8 cellular contexts compared by ENCODE assay signal in genomic region chrX:155070975-155071693, GRCh38. TPM values are rescaled to one million over a fixed set of nuclear protein-coding genes. Genes with fewer than 3 reads are reported as not detected.
A peak's percentile ranks its signal among the peaks of the same experiment; 100 is the strongest.
DNase-seq lines count a peak whose midpoint lies in the region; ATAC-seq, FAIRE-seq and TF ChIP-seq lines count a peak whose summit lies in the region.

Gene BRCC3 (plus strand): TSS chrX:155071508. CDS start chrX:155071528, 20 bp downstream.
Gene CMC4 (minus strand): TSS chrX:155071136. CDS start chrX:155064023, 7,113 bp downstream.
Gene MTCP1 (minus strand): TSS chrX:155071136. CDS start chrX:155066010, 5,126 bp downstream.

- no peaks in the 10 kb centered on the region for H3K9me3 ChIP-seq in right atrium auricular region

- H3K4me3 ChIP-seq in right atrium auricular region, result peak within 1 kb of the TSS; percentile 58 to 63

- H3K27me3 ChIP-seq in right atrium auricular region, result no peaks in the 10 kb centered on the region

- peaks cover 42% of the 10 kb centered on the region for H3K4me1 Mint-ChIP-seq in T-helper 1 cell treated with Interleukin-12 subunit alpha and Interleukin-12 subunit beta and Interleukin-4 antibody, amounts not matched to agents 30 μg/mL and 1 μg/mL, for 36 hours (ENCODE audit: low read depth)

- H3K4me3 Mint-ChIP-seq in T-helper 1 cell treated with Interleukin-12 subunit alpha and Interleukin-12 subunit beta and Interleukin-4 antibody, amounts not matched to agents 30 μg/mL and 1 μg/mL, for 36 hours, result peak within 1 kb of the TSS; percentile 92

- H3K27me3 Mint-ChIP-seq in T-helper 1 cell treated with Interleukin-12 subunit alpha and Interleukin-12 subunit beta and Interleukin-4 antibody, amounts not matched to agents 30 μg/mL and 1 μg/mL, for 36 hours (ENCODE audit: low read depth), result no peaks in the 10 kb centered on the region

- H3K27ac ChIP-seq in right atrium auricular region, result peak within 1 kb of the TSS; percentile 84 to 87

- H3K36me3 Mint-ChIP-seq in T-helper 1 cell treated with Interleukin-12 subunit alpha and Interleukin-12 subunit beta and Interleukin-4 antibody, amounts not matched to agents 30 μg/mL and 1 μg/mL, for 36 hours (ENCODE audit: low read depth), result peaks cover 15% of the 10 kb centered on the region

- H3K27ac Mint-ChIP-seq in T-helper 1 cell treated with Interleukin-12 subunit alpha and Interleukin-12 subunit beta and Interleukin-4 antibody, amounts not matched to agents 30 μg/mL and 1 μg/mL, for 36 hours, result peak within 1 kb of the TSS; percentile 92

- ATAC-seq in HG02840 (IDR thresholded peaks at IDR 0.05; ENCODE audit: low FRiP score, unreplicated experiment), result peak; percentile 85

- H3K4me1 ChIP-seq in right atrium auricular region, result no peaks in the 10 kb centered on the region

- FAIRE-seq in urothelium cell line (lab: Jason Lieb, UNC), result no peak

- in situ Hi-C loops in GM13977 (cut with MboI; ENCODE audit: low pct_unique_long_range_greater_than_20kb, low sequenced_read_pairs, unreplicated experiment), result no loop called here

- TF ChIP-seq CTCF in GM13977 (IDR thresholded peaks at IDR 0.05; ENCODE audit: extremely low read depth, insufficient read depth, missing control alignments) (no peak), right atrium auricular region (IDR thresholded peaks at IDR 0.05) (no peak)

- H3K9me3 Mint-ChIP-seq in T-helper 1 cell treated with Interleukin-12 subunit alpha and Interleukin-12 subunit beta and Interleukin-4 antibody, amounts not matched to agents 30 μg/mL and 1 μg/mL, for 36 hours, result no peaks in the 10 kb centered on the region

- DNase-seq in GM13977 (ENCODE audit: low spot score) (peak; percentile 92), NCI-H1436 treated with DMSO at 0.1 percent for 48 hours (lab: John Stamatoyannopoulos, UW) (peak; percentile 11), amniotic stem cell (lab: John Stamatoyannopoulos, UW) (peak; percentile 21), right atrium auricular region (ENCODE audit: low spot score) (peak; percentile 67), pulmonary artery endothelial cell (ENCODE audit: low read depth, low spot score) (no peak), urothelium cell line (ENCODE audit: low spot score) (peak; percentile 93)

- no peaks in the 10 kb centered on the region for H3K36me3 ChIP-seq in right atrium auricular region

RNA-seq across cellular contexts. Expression of gene BRCC3, which starts in this region (rescaled TPM):
- total RNA-seq in right atrium auricular region (1 to 10 TPM; 7.6 to 8.3 TPM), pulmonary artery endothelial cell (15.8 and 23.0 TPM in 2 replicates)

RNA-seq across cellular contexts. Expression of gene CMC4, which starts in this region (rescaled TPM):
- total RNA-seq in right atrium auricular region, result 10 to 100 TPM; 39.9 to 58.3 TPM
- total RNA-seq in pulmonary artery endothelial cell, result 11.3 and 11.8 TPM in 2 replicates

RNA-seq across cellular contexts. Expression of gene MTCP1, which starts in this region (rescaled TPM):
- total RNA-seq in right atrium auricular region (under 1 TPM; 0.43 to 0.85 TPM), pulmonary artery endothelial cell (13.0 and 15.5 TPM in 2 replicates)
